In the genomic region with DNA sequence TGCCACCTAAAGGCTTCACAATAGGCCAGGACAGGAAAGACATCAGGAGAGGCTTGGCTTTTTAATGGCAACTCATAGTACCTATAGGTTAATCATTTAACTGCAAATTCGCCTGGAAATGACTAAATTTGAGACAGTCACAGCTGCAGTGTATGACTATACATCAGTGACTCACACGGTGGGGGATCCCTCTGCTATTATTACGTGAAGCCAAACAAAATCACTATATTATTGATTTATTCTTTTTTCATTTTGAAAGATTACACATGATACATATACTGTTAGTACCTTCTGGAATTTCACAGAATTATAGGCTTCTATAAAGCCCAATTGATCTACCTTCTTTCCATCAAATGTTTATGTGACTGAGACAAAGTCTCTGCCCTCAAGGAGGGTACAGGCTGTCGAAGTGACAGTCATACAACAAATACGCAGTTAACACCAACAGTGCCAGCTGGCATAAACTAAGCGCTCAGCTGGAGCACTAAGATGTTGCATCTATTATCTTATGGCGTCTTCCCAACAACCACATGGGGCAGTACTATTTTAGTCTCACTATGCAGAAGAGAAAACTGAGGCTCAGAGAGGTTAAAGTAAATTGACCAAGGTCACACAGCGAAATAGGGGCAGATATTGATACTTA, we compare ENCODE assay signal across 1 cellular context.
TF ChIP-seq lines count a peak whose summit lies in the region.

No MANE protein-coding gene starts in this region.

TF ChIP-seq in GM23338, 12 proteins besides CTCF, POLR2A, EP300 and RAD21 (continued from another document):
- TF ChIP-seq, protein P1, sequence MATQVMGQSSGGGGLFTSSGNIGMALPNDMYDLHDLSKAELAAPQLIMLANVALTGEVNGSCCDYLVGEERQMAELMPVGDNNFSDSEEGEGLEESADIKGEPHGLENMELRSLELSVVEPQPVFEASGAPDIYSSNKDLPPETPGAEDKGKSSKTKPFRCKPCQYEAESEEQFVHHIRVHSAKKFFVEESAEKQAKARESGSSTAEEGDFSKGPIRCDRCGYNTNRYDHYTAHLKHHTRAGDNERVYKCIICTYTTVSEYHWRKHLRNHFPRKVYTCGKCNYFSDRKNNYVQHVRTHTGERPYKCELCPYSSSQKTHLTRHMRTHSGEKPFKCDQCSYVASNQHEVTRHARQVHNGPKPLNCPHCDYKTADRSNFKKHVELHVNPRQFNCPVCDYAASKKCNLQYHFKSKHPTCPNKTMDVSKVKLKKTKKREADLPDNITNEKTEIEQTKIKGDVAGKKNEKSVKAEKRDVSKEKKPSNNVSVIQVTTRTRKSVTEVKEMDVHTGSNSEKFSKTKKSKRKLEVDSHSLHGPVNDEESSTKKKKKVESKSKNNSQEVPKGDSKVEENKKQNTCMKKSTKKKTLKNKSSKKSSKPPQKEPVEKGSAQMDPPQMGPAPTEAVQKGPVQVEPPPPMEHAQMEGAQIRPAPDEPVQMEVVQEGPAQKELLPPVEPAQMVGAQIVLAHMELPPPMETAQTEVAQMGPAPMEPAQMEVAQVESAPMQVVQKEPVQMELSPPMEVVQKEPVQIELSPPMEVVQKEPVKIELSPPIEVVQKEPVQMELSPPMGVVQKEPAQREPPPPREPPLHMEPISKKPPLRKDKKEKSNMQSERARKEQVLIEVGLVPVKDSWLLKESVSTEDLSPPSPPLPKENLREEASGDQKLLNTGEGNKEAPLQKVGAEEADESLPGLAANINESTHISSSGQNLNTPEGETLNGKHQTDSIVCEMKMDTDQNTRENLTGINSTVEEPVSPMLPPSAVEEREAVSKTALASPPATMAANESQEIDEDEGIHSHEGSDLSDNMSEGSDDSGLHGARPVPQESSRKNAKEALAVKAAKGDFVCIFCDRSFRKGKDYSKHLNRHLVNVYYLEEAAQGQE (IDR thresholded peaks at IDR 0.05; ENCODE audit: unreplicated experiment): no peak
- no peak for TF ChIP-seq CREB1 (CRISPR knock-in tag; IDR thresholded peaks at IDR 0.05; ENCODE audit: low read depth)
- TF ChIP-seq EZH2phosphoT487 (IDR thresholded peaks at IDR 0.05; ENCODE audit: unreplicated experiment): no peak
- TF ChIP-seq POLR2AphosphoS5 (IDR thresholded peaks at IDR 0.05; ENCODE audit: low read depth): no peak
- no peak for TF ChIP-seq EZH2 (IDR thresholded peaks at IDR 0.05; ENCODE audit: low read depth, unreplicated experiment)
- no peak for TF ChIP-seq NANOG (IDR thresholded peaks at IDR 0.05; ENCODE audit: borderline replicate concordance)
- no peak for TF ChIP-seq JUNB (IDR thresholded peaks at IDR 0.05; ENCODE audit: unreplicated experiment)
- TF ChIP-seq, protein P2, sequence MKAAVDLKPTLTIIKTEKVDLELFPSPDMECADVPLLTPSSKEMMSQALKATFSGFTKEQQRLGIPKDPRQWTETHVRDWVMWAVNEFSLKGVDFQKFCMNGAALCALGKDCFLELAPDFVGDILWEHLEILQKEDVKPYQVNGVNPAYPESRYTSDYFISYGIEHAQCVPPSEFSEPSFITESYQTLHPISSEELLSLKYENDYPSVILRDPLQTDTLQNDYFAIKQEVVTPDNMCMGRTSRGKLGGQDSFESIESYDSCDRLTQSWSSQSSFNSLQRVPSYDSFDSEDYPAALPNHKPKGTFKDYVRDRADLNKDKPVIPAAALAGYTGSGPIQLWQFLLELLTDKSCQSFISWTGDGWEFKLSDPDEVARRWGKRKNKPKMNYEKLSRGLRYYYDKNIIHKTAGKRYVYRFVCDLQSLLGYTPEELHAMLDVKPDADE (IDR thresholded peaks at IDR 0.05): no peak
- TF ChIP-seq ZNF114 (CRISPR knock-in tag; IDR thresholded peaks at IDR 0.05): no peak
- no peak for TF ChIP-seq STAT1 (IDR thresholded peaks at IDR 0.05; ENCODE audit: unreplicated experiment)
